17 cellular contexts compared by ENCODE assay signal in the genomic region with DNA sequence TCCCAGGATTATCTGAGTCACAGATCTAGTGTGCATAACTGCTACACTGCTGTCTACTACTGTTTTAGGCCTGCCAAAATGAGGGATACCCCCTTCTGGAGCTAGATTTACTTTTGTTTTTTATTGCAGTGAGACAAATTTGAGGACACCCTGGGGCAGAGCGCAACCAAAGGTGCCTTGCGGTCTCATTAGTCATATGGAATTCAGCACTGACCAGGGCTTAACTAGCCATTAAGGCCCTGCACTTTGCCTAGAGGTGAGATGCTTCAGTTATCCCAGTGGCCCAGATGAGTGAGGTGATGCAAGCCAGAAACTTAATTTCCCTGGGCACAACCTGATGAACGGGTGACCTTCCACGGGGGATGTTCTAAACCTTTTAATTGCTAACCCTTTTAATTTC. TPM values are rescaled to one million over a fixed set of nuclear protein-coding genes. Genes with fewer than 3 reads are reported as not detected.
"Had no signal": no experiment of that assay in that cellular context is flagged by ENCODE, and none has a peak within 500 bp of the region (broad histone marks: within the 10 kb centered on the region; RNA-seq: fewer than 3 reads in every experiment).

No MANE protein-coding gene starts in this region.

- H3K36me3 Mint-ChIP-seq: activated naive CD4-positive, alpha-beta T cell treated with anti-CD3 and anti-CD28 coated beads, Interleukin-2, amount 50 U/mL, for 24 hours had no signal

- H3K4me3 ChIP-seq: ovary had no signal

- H3K36me3 ChIP-seq: adrenal gland, lower lobe of right lung, ovary, right lobe of liver, stomach, WERI-Rb-1 had no signal

- DNase-seq: activated CD4-positive, alpha-beta T cell treated with anti-CD3 and anti-CD28 coated beads, Interleukin-2, amount 50 U/mL, for 4 hours; activated gamma-delta T cell; effector CD8-positive, alpha-beta T cell; hippocampal formation; lower lobe of right lung; ovary; psoas muscle; right lobe of liver; stimulated activated CD4-positive, alpha-beta T cell treated with anti-CD3 and anti-CD28 coated beads, Interleukin-15, amount 100 ng/mL, for 24 hours; stimulated activated CD4-positive, alpha-beta T cell treated with anti-CD3 and anti-CD28 coated beads, Interleukin-2, amount 100 ng/mL, for 48 hours; stomach; WERI-Rb-1 had no signal

- H3K4me3 Mint-ChIP-seq: activated naive CD4-positive, alpha-beta T cell treated with anti-CD3 and anti-CD28 coated beads, Interleukin-2, amount 50 U/mL, for 24 hours had no signal

- H3K27ac Mint-ChIP-seq: activated naive CD4-positive, alpha-beta T cell treated with anti-CD3 and anti-CD28 coated beads, Interleukin-2, amount 50 U/mL, for 24 hours; dendritic cell treated with granulocyte-macrophage colony-stimulating factor and Interleukin-4, amounts not matched to agents 40 ng/mL and 50 ng/mL, for 4 days had no signal

- H3K9me3 ChIP-seq: adrenal gland, lower lobe of right lung, ovary, psoas muscle, right lobe of liver, stomach had no signal

- H3K4me1 ChIP-seq: psoas muscle had no signal

- H3K27ac ChIP-seq: adrenal gland, lower lobe of right lung, ovary, psoas muscle, right lobe of liver, stomach, WERI-Rb-1 had no signal

- H3K27me3 ChIP-seq: ovary, right lobe of liver had no signal

RNA-seq across cellular contexts. Expression of gene SPAG17, which starts 1.0 kb away (rescaled TPM):
- total RNA-seq: activated CD8-positive, alpha-beta memory T cell treated with anti-CD3 and anti-CD28 coated beads for 36 hours; T-helper 2 cell treated with Interferon-gamma antibody and Interleukin-4, amounts not matched to agents 100 ng/mL and 5 ng/mL, for 36 hours had no signal
